ENCODE assay signal across 18 cellular contexts in the genomic region with DNA sequence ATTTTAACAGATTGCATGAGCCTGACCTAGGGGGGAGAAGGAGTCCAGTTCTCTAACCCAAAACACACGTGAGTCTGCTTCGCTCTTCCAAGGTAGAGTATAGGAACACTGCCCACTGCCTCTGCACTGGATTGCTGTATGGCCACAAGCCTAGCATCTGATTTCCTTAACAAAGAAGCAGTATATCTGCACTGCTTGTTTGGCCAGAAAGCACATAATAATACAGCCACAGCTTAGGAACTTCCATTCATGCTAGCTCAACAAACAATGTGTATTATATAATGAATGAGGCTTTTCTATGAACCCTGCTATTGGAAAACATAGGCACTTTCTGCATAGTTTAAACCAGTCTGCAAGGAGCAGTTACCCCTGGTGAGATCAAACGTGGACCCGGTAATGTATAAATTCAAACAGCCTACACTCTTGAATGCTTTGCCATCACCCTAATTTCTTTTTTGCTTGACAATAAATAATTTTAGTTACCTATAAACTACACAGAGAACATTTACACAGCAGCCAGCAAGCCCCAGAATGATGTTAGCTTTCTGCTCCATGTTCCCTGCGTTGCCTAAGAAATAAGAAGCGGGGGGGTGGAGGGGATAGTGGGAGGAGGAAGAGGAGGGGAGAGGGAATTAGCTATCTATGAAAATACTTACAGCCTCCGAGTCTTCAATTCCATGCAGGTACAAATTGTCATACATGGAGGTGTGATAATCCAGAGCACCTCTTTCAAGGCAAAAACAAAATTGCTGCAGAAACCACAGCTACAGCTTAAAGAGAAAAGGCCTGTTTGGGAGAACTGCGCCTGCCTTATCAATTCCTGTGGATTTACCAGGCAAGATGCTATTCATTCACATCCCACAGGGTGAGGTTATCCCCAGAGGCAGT.
DNase-seq lines count a peak whose midpoint lies in the region; ATAC-seq and TF ChIP-seq lines count a peak whose summit lies in the region.
"Had no signal": no experiment of that assay in that cellular context is flagged by ENCODE, and none has a peak within 500 bp of the region (broad histone marks: within the 10 kb centered on the region; RNA-seq: fewer than 3 reads in every experiment).

No MANE protein-coding gene starts in this region.

- intact Hi-C loops in head of caudate nucleus (cut with DNase I), result no loop called here
- intact Hi-C loops in sciatic nerve (cut with DNase I), result no loop called here
- intact Hi-C loops in stomach (cut with DNase I; ENCODE audit: low total_unique reads), result no loop called here

- no peak for TF ChIP-seq EP300 in stomach (IDR thresholded peaks at IDR 0.05)

- H3K27ac ChIP-seq in RWPE2 (ENCODE audit: poor library complexity, severe bottlenecking) (no peak overlapping the region), stomach (no peak overlapping the region)
- H3K27ac ChIP-seq: cardiac muscle cell, gastrocnemius medialis, right atrium auricular region had no signal

- DNase-seq in NCI-H1694 (lab: John Stamatoyannopoulos, UW) (peak; percentile 7), NCI-H1694 treated with DMSO at 0.1 percent for 48 hours (lab: John Stamatoyannopoulos, UW) (no peak), RWPE2 (ENCODE audit: low spot score) (no peak), head of caudate nucleus (peak in 27 of 42 donors; percentile 32 to 81 (median 53)), sciatic nerve (ENCODE audit: low spot score) (no peak), stomach (no peak)
- DNase-seq in stimulated activated CD4-positive, alpha-beta T cell treated with anti-CD3 and anti-CD28 coated beads, Interleukin-4, amount 100 ng/mL, for 4 hours, result no peak
- DNase-seq: 8988T; activated CD8-positive, alpha-beta memory T cell treated with anti-CD3 and anti-CD28 coated beads, Interleukin-2, amount 50 U/mL, for 4 hours; activated naive CD4-positive, alpha-beta T cell treated with anti-CD3 and anti-CD28 coated beads, Interleukin-2, amount 10 ng/mL, durations not matched to agents 7 days and 5 days; CD8-positive, alpha-beta T cell; gastrocnemius medialis; GF-D8; kidney glomerular epithelial cell; stimulated activated naive CD8-positive, alpha-beta T cell treated with anti-CD3 and anti-CD28 coated beads, Interleukin-15, Interleukin-2, amounts not matched to agents 100 U/mL and 50 U/mL, for 24 hours had no signal

- H3K4me3 ChIP-seq in RWPE2 (ENCODE audit: severe bottlenecking) (no peak overlapping the region), stomach (no peak overlapping the region)
- H3K4me3 ChIP-seq: cardiac muscle cell, gastrocnemius medialis had no signal

- H3K9me3 ChIP-seq in RWPE2 (ENCODE audit: severe bottlenecking), result no peaks in the 10 kb centered on the region
- no peaks in the 10 kb centered on the region for H3K9me3 ChIP-seq in stomach
- H3K9me3 ChIP-seq: gastrocnemius medialis, right atrium auricular region had no signal

- 32 to 59% (median 43%) methylated on average over 8 of the region's 8 CpGs for whole genome bisulfite sequencing in stomach, 5 donors

- TF ChIP-seq POLR2A in stomach (IDR thresholded peaks at IDR 0.05), result no peak

- H3K36me3 ChIP-seq in RWPE2 (ENCODE audit: low read depth) (no peaks in the 10 kb centered on the region), stomach (no peaks in the 10 kb centered on the region)
- H3K36me3 ChIP-seq: cardiac muscle cell, gastrocnemius medialis, right atrium auricular region had no signal

- H3K27me3 ChIP-seq in RWPE2 (ENCODE audit: insufficient read depth, poor library complexity, severe bottlenecking), result no peaks in the 10 kb centered on the region
- no peaks in the 10 kb centered on the region for H3K27me3 ChIP-seq in stomach
- H3K27me3 ChIP-seq: cardiac muscle cell, gastrocnemius medialis, right atrium auricular region had no signal

- peak; percentile 10; the same call in 1 of the 3 replicates for ATAC-seq in RWPE2 (ENCODE audit: low read depth)
- ATAC-seq in sciatic nerve, result peak; percentile 55
- ATAC-seq in HG02798 (IDR thresholded peaks at IDR 0.05; ENCODE audit: poor library complexity, unreplicated experiment), result no peak
- ATAC-seq: CD8-positive, alpha-beta T cell; gastrocnemius medialis; stimulated activated naive CD8-positive, alpha-beta T cell treated with anti-CD3 and anti-CD28 coated beads, Interleukin-15, Interleukin-2, amounts not matched to agents 100 U/mL and 50 U/mL, for 24 hours had no signal

- H3K4me1 ChIP-seq in RWPE2 (ENCODE audit: insufficient read depth, poor library complexity, severe bottlenecking), result no peaks in the 10 kb centered on the region
- peaks cover 0 to 14% (median 6%) of the 10 kb centered on the region in 4 donors for H3K4me1 ChIP-seq in stomach
- H3K4me1 ChIP-seq: right atrium auricular region had no signal

- TF ChIP-seq CTCF in RWPE2 (IDR thresholded peaks at IDR 0.05; ENCODE audit: poor library complexity, severe bottlenecking) (no peak), stomach (IDR thresholded peaks at IDR 0.05) (no peak)

Comparison
In these comparisons a context has a peak if more than half of its experiments do, and no peak if none do; other contexts are left out.
1. DNase-seq: peak in NCI-H1694 (single experiment) and head of caudate nucleus (27 of 42); none in NCI-H1694 treated with DMSO at 0.1 percent for 48 hours (single experiment), RWPE2 (single experiment), sciatic nerve (single experiment), stimulated activated CD4-positive, alpha-beta T cell treated with anti-CD3 and anti-CD28 coated beads, Interleukin-4, amount 100 ng/mL, for 4 hours (0 of 2) and stomach (single experiment).